14 cellular contexts compared by ENCODE assay signal in genomic region chr1:20291621-20292020, GRCh38. TPM values are rescaled to one million over a fixed set of nuclear protein-coding genes. Genes with fewer than 3 reads are reported as not detected.
DNase-seq lines count a peak whose midpoint lies in the region; ATAC-seq and TF ChIP-seq lines count a peak whose summit lies in the region.
"Had no signal": no experiment of that assay in that cellular context is flagged by ENCODE, and none has a peak within 500 bp of the region (broad histone marks: within the 10 kb centered on the region; RNA-seq: fewer than 3 reads in every experiment).

No MANE protein-coding gene starts in this region.

- DNase-seq in activated T-cell treated with anti-CD3 and anti-CD28 coated beads, Interleukin-2, amount 50 U/mL, for 24 hours: no peak
- DNase-seq in activated T-cell treated with anti-CD3 and anti-CD28 coated beads for 4 hours (no peak), RWPE2 (ENCODE audit: low spot score) (no peak), hepatocyte (ENCODE audit: low spot score) (peak; percentile 16), smooth muscle cell (lab: John Stamatoyannopoulos, UW; ENCODE audit: unreplicated experiment) (no peak), foreskin keratinocyte (no peak), Calu3 (no peak)
- DNase-seq: foreskin melanocyte; NK-92 treated with Interleukin-12 subunit alpha and Interleukin-12 subunit beta, amount 100 ng/mL, for 24 hours had no signal

- TF ChIP-seq CTCF in RWPE2 (IDR thresholded peaks at IDR 0.05; ENCODE audit: poor library complexity, severe bottlenecking): no peak
- no peak for TF ChIP-seq CTCF in hepatocyte (IDR thresholded peaks at IDR 0.05; ENCODE audit: poor library complexity)
- TF ChIP-seq CTCF in smooth muscle cell (IDR thresholded peaks at IDR 0.05; ENCODE audit: borderline replicate concordance, insufficient read depth, poor library complexity, severe bottlenecking): no peak
- TF ChIP-seq CTCF in foreskin keratinocyte (conservative IDR thresholded peaks at IDR 0.05): no peak
- TF ChIP-seq CTCF in Calu3 (IDR thresholded peaks at IDR 0.05; ENCODE audit: unreplicated experiment): no peak

- H3K4me3 ChIP-seq in RWPE2 (ENCODE audit: severe bottlenecking) (no peak overlapping the region), hepatocyte (peak overlapping the region; percentile 13), smooth muscle cell (no peak overlapping the region)

- CTCF ChIA-PET in Calu3 (lab: Charles Lee): interaction anchor here (0.6 to 0.7 kb wide), 2 partner anchors 78 to 86 kb away, joined by 3 to 5 read pairs; no protein-coding TSS in a partner anchor

- 7% methylated on average over 19 of the region's 19 CpGs for WGBS in hepatocyte (ENCODE audit: low lambda C conversion rate, missing lambda C conversion rate)
- WGBS in smooth muscle cell (ENCODE audit: low lambda C conversion rate): 15% methylated on average over 19 of the region's 19 CpGs

- H3K4me3 Mint-ChIP-seq in activated T-cell treated with anti-CD3 and anti-CD28 coated beads, Interleukin-2, amount 50 U/mL, for 24 hours: peak overlapping the region; percentile 23
- no peak overlapping the region for H3K4me3 Mint-ChIP-seq in Calu3 (ENCODE audit: low read depth, unreplicated experiment)
- H3K4me3 Mint-ChIP-seq: T-helper 1 cell treated with Interleukin-12 subunit alpha and Interleukin-12 subunit beta and Interleukin-4 antibody, amounts not matched to agents 30 μg/mL and 1 μg/mL, for 36 hours had no signal

- no peaks in the 10 kb centered on the region for H3F3A ChIP-seq in smooth muscle cell (ENCODE audit: low read depth)

- no peak overlapping the region for H3K27ac ChIP-seq in RWPE2 (ENCODE audit: poor library complexity, severe bottlenecking)
- peak overlapping the region; percentile 16 for H3K27ac ChIP-seq in hepatocyte
- H3K27ac ChIP-seq in smooth muscle cell (ENCODE audit: low read depth): no peak overlapping the region
- H3K27ac ChIP-seq in foreskin keratinocyte: no peak overlapping the region

- H3K27ac Mint-ChIP-seq in activated T-cell treated with anti-CD3 and anti-CD28 coated beads, Interleukin-2, amount 50 U/mL, for 24 hours: no peak overlapping the region
- H3K27ac Mint-ChIP-seq in Calu3 (ENCODE audit: unreplicated experiment): no peak overlapping the region
- H3K27ac Mint-ChIP-seq: activated T-helper 2 cell treated with anti-CD3 and anti-CD28 coated beads, Interferon-gamma antibody, Interleukin-2, Interleukin-4, amounts not matched to agents 10 μg/mL and 5 μg/mL and 100 μg/mL, durations not matched to agents 14 hours and 24 hours and 36 hours had no signal

- H3K27me3 ChIP-seq in RWPE2 (ENCODE audit: insufficient read depth, poor library complexity, severe bottlenecking): peaks cover 12% of the 10 kb centered on the region
- H3K27me3 ChIP-seq in hepatocyte: peaks cover 12% of the 10 kb centered on the region
- peaks cover 24% of the 10 kb centered on the region for H3K27me3 ChIP-seq in smooth muscle cell (ENCODE audit: low read depth)
- H3K27me3 ChIP-seq in foreskin keratinocyte: peaks cover 66% of the 10 kb centered on the region

- H3K9me3 Mint-ChIP-seq in activated T-cell treated with anti-CD3 and anti-CD28 coated beads, Interleukin-2, amount 50 U/mL, for 24 hours: no peaks in the 10 kb centered on the region
- no peaks in the 10 kb centered on the region for H3K9me3 Mint-ChIP-seq in Calu3 (ENCODE audit: low read depth, unreplicated experiment)
- H3K9me3 Mint-ChIP-seq: activated T-helper 2 cell treated with anti-CD3 and anti-CD28 coated beads, Interferon-gamma antibody, Interleukin-2, Interleukin-4, amounts not matched to agents 10 μg/mL and 5 μg/mL and 100 μg/mL, durations not matched to agents 14 hours and 24 hours and 36 hours; T-helper 1 cell treated with Interleukin-12 subunit alpha and Interleukin-12 subunit beta and Interleukin-4 antibody, amounts not matched to agents 30 μg/mL and 1 μg/mL, for 36 hours had no signal

- intact Hi-C loops in Calu3 (cut with micrococcal nuclease; ENCODE audit: unreplicated experiment): no loop called here

- H3K36me3 ChIP-seq in RWPE2 (ENCODE audit: low read depth) (no peaks in the 10 kb centered on the region), hepatocyte (replicated peaks; ENCODE audit: insufficient read depth, low read depth) (no peaks in the 10 kb centered on the region), smooth muscle cell (ENCODE audit: low read depth) (no peaks in the 10 kb centered on the region)

- peaks cover 12% of the 10 kb centered on the region for H3K4me1 Mint-ChIP-seq in activated T-cell treated with anti-CD3 and anti-CD28 coated beads, Interleukin-2, amount 50 U/mL, for 24 hours (ENCODE audit: low read depth)
- no peaks in the 10 kb centered on the region for H3K4me1 Mint-ChIP-seq in Calu3 (ENCODE audit: low read depth, unreplicated experiment)

- ATAC-seq in RWPE2 (ENCODE audit: low read depth): peak; percentile 38; the same call in 1 of the 3 replicates
- ATAC-seq in HG03520 (IDR thresholded peaks at IDR 0.05; ENCODE audit: unreplicated experiment): no peak
- no peak for ATAC-seq in foreskin keratinocyte
- ATAC-seq: HCT116 had no signal

- H3K4me1 ChIP-seq in RWPE2 (ENCODE audit: insufficient read depth, poor library complexity, severe bottlenecking) (no peaks in the 10 kb centered on the region), hepatocyte (ENCODE audit: insufficient read depth) (peaks cover 19% of the 10 kb centered on the region), smooth muscle cell (ENCODE audit: low read depth) (peaks cover 8% of the 10 kb centered on the region), foreskin keratinocyte (no peaks in the 10 kb centered on the region)

- no peaks in the 10 kb centered on the region for H3K9me3 ChIP-seq in RWPE2 (ENCODE audit: severe bottlenecking)
- no peaks in the 10 kb centered on the region for H3K9me3 ChIP-seq in hepatocyte (ENCODE audit: low read depth)
- H3K9me3 ChIP-seq in smooth muscle cell (replicated peaks; ENCODE audit: low read depth): no peaks in the 10 kb centered on the region

- H3K9me2 ChIP-seq in hepatocyte (replicated peaks; ENCODE audit: insufficient read depth): no peaks in the 10 kb centered on the region

- H3K36me3 Mint-ChIP-seq in activated T-cell treated with anti-CD3 and anti-CD28 coated beads, Interleukin-2, amount 50 U/mL, for 24 hours (ENCODE audit: low read depth): no peaks in the 10 kb centered on the region
- no peaks in the 10 kb centered on the region for H3K36me3 Mint-ChIP-seq in Calu3 (ENCODE audit: insufficient read depth, unreplicated experiment)

- H3K27me3 Mint-ChIP-seq in activated T-cell treated with anti-CD3 and anti-CD28 coated beads, Interleukin-2, amount 50 U/mL, for 24 hours: peaks cover 71% of the 10 kb centered on the region
- peaks cover 87% of the 10 kb centered on the region for H3K27me3 Mint-ChIP-seq in Calu3 (ENCODE audit: unreplicated experiment)

- H4K20me1 ChIP-seq in hepatocyte (ENCODE audit: insufficient read depth, poor library complexity, severe bottlenecking) (no peaks in the 10 kb centered on the region), smooth muscle cell (ENCODE audit: low read depth) (no peaks in the 10 kb centered on the region)

- H3K9ac ChIP-seq in smooth muscle cell (ENCODE audit: low read depth): no peak overlapping the region

- H3K4me2 ChIP-seq in hepatocyte: peak overlapping the region; percentile 70
- peak overlapping the region; percentile 52 for H3K4me2 ChIP-seq in smooth muscle cell

- peak overlapping the region; percentile 33 for H2AFZ ChIP-seq in hepatocyte
- H2AFZ ChIP-seq in smooth muscle cell (ENCODE audit: low read depth): no peak overlapping the region

- BruUV-seq in Calu3 (replicated peaks; lab: Mats Ljungman, UMichigan): no TSS peak

- H3K79me2 ChIP-seq in hepatocyte (no peaks in the 10 kb centered on the region), smooth muscle cell (ENCODE audit: low read depth) (no peaks in the 10 kb centered on the region)

RNA-seq across cellular contexts. Expression of gene VWA5B1, which starts 0.9 kb away (rescaled TPM):
- total RNA-seq in hepatocyte (0.24 and 0.33 TPM in 2 replicates), smooth muscle cell (not detected in 2 replicates), foreskin keratinocyte (not detected in 2 replicates), Calu3 (2022) (not detected in 2 replicates)
- polyA plus RNA-seq in hepatocyte (0.35 and 1.1 TPM in 2 replicates), smooth muscle cell (not detected in 2 replicates), foreskin keratinocyte (not detected in 2 replicates)
- total RNA-seq: activated T-helper 2 cell treated with anti-CD3 and anti-CD28 coated beads, Interferon-gamma antibody, Interleukin-2, Interleukin-4, amounts not matched to agents 10 μg/mL and 5 μg/mL and 100 μg/mL, durations not matched to agents 14 hours and 24 hours and 36 hours; mesenteric fat pad had no signal
